7 cellular contexts compared by ENCODE assay signal in the genomic region with DNA sequence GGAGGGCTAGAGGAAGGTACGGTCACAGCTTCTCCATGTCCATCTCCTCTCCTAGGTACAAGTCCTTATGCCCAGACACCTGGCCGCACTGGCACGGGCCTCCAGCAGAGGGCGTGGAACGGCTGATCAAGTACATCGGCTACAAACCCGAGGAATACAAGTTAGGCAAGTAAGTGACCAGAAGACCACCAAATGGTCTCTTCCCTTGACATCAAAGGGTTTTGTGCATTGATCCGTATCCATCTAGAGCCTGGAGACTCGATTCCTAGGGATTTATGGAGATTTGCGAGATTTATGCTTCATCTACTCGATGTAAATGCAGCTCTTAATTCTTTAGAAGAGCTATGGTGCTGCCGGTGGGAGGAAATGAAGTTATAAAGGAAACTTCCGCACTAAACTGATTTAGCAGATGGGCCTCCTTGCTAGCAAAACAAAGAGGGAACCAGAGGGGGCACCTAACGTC. TPM values are rescaled to one million over a fixed set of nuclear protein-coding genes. Genes with fewer than 3 reads are reported as not detected.
A peak's percentile ranks its signal among the peaks of the same experiment; 100 is the strongest.
DNase-seq lines count a peak whose midpoint lies in the region; ATAC-seq lines count a peak whose summit lies in the region.

No MANE protein-coding gene starts in this region.

- no peak overlapping the region for H3K4me3 ChIP-seq in aorta (ENCODE audit: low read length in 2 of 2)

- no peaks in the 10 kb centered on the region for H3K36me3 Mint-ChIP-seq in activated naive CD8-positive, alpha-beta T cell treated with anti-CD3 and anti-CD28 coated beads, Interleukin-2, amount 10 ng/mL, durations not matched to agents 7 days and 5 days

- no peaks in the 10 kb centered on the region for H3K9me3 Mint-ChIP-seq in activated naive CD8-positive, alpha-beta T cell treated with anti-CD3 and anti-CD28 coated beads, Interleukin-2, amount 10 ng/mL, durations not matched to agents 7 days and 5 days

- H3K27me3 ChIP-seq in aorta (ENCODE audit: control insufficient read depth in 1 of 2, insufficient read depth in 2 of 2, low read length in 1 of 2): no peaks in the 10 kb centered on the region

- H3K27ac Mint-ChIP-seq in activated naive CD8-positive, alpha-beta T cell treated with anti-CD3 and anti-CD28 coated beads, Interleukin-2, amount 10 ng/mL, durations not matched to agents 7 days and 5 days: peak overlapping the region; percentile 86

- peak overlapping the region; percentile 61 for H3K4me3 Mint-ChIP-seq in activated naive CD8-positive, alpha-beta T cell treated with anti-CD3 and anti-CD28 coated beads, Interleukin-2, amount 10 ng/mL, durations not matched to agents 7 days and 5 days

- DNase-seq in NCI-H1436 treated with DMSO at 0.1 percent for 48 hours (lab: John Stamatoyannopoulos, UW) (peak; percentile 11), T follicular helper cell (ENCODE audit: low read depth) (peak; percentile 64), left cardiac atrium (peak; percentile 83), retina (peak; percentile 43), aorta (peak; percentile 89 to 93)
- DNase-seq in activated naive CD8-positive, alpha-beta T cell treated with anti-CD3 and anti-CD28 coated beads, Interleukin-2, amount 10 ng/mL, durations not matched to agents 7 days and 5 days: peak; percentile 88

- intact Hi-C loops in left cardiac atrium (cut with DNase I) (loop anchor here in 1 of 2 donors (2.0 to 10.0 kb wide), 2 partner anchors 44 to 162 kb away; a partner anchor contains a TSS), aorta (cut with DNase I) (loop anchor here in 1 of 2 donors (2.0 kb wide), 1 partner anchor 44 kb away; a partner anchor contains a TSS)

- POLR2A ChIA-PET in activated naive CD8-positive, alpha-beta T cell treated with anti-CD3 and anti-CD28 coated beads, Interleukin-2, amount 10 ng/mL, durations not matched to agents 7 days and 5 days (lab: Charles Lee): interaction anchor here (1.0 kb wide), 2 partner anchors 31 to 44 kb away, joined by 3 to 4 read pairs; a partner anchor contains a TSS

- no peaks in the 10 kb centered on the region for H3K4me1 ChIP-seq in aorta (ENCODE audit: control insufficient read depth in 1 of 2, insufficient read depth in 2 of 2, low read length in 2 of 2)

- peaks cover 10% of the 10 kb centered on the region for H3K4me1 Mint-ChIP-seq in activated naive CD8-positive, alpha-beta T cell treated with anti-CD3 and anti-CD28 coated beads, Interleukin-2, amount 10 ng/mL, durations not matched to agents 7 days and 5 days

- H3K36me3 ChIP-seq in aorta (ENCODE audit: control insufficient read depth in 1 of 2, insufficient read depth in 2 of 2, low read length in 1 of 2): no peaks in the 10 kb centered on the region

- 25 to 31% methylated on average over 14 of the region's 14 CpGs for WGBS in aorta, 2 donors

- H3K9me3 ChIP-seq in aorta (ENCODE audit: control insufficient read depth, low read length): no peaks in the 10 kb centered on the region

- no peaks in the 10 kb centered on the region for H3K27me3 Mint-ChIP-seq in activated naive CD8-positive, alpha-beta T cell treated with anti-CD3 and anti-CD28 coated beads, Interleukin-2, amount 10 ng/mL, durations not matched to agents 7 days and 5 days

- no peak overlapping the region for H3K27ac ChIP-seq in aorta (ENCODE audit: low read depth in 1 of 2, low read length in 2 of 2)

- peak; percentile 63 for ATAC-seq in GM18498 (IDR thresholded peaks at IDR 0.05; ENCODE audit: unreplicated experiment)
- ATAC-seq in activated naive CD8-positive, alpha-beta T cell treated with anti-CD3 and anti-CD28 coated beads, Interleukin-2, amount 10 ng/mL, durations not matched to agents 7 days and 5 days (ENCODE audit: low read depth): peak; percentile 72
- ATAC-seq in left cardiac atrium: peak; percentile 61 to 79
- peak; percentile 73 for ATAC-seq in aorta (ENCODE audit: low FRiP score)

RNA-seq across cellular contexts. Expression of a gene that starts 44.2 kb away (rescaled TPM):
- total RNA-seq in activated naive CD8-positive, alpha-beta T cell treated with anti-CD3 and anti-CD28 coated beads, Interleukin-2, amount 10 ng/mL, durations not matched to agents 7 days and 5 days: 10 to 100 TPM; 34.8 to 39.8 TPM
- total RNA-seq in left cardiac atrium: 10 to 100 TPM; 36.2 to 96.5 TPM
- 100 to 1,000 TPM; 157 to 199 TPM for total RNA-seq in aorta
- polyA plus RNA-seq in aorta: 100 to 1,000 TPM in 1 of 2 donors, 10 to 100 TPM in 1; 79.7 to 172 TPM

RNA-seq across cellular contexts. Expression of a gene that starts 44.6 kb away (rescaled TPM):
- total RNA-seq in activated naive CD8-positive, alpha-beta T cell treated with anti-CD3 and anti-CD28 coated beads, Interleukin-2, amount 10 ng/mL, durations not matched to agents 7 days and 5 days: 10 to 100 TPM; 40.0 to 41.7 TPM
- total RNA-seq in left cardiac atrium (10 to 100 TPM; 40.4 to 54.8 TPM), aorta (10 to 100 TPM; 36.2 to 40.2 TPM)
- 10 to 100 TPM; 12.9 to 15.8 TPM for polyA plus RNA-seq in aorta

Comparison
In these comparisons a context has a peak if more than half of its experiments do, and no peak if none do; other contexts are left out.
1. DNase-seq: peak in every context shown above with its lines; median percentile 91 in aorta; 88 in activated naive CD8-positive, alpha-beta T cell treated with anti-CD3 and anti-CD28 coated beads, Interleukin-2, amount 10 ng/mL, durations not matched to agents 7 days and 5 days; 83 in left cardiac atrium; 64 in T follicular helper cell; 43 in retina; 11 in NCI-H1436 treated with DMSO at 0.1 percent for 48 hours.